29 cellular contexts compared by ENCODE assay signal in the genomic region with DNA sequence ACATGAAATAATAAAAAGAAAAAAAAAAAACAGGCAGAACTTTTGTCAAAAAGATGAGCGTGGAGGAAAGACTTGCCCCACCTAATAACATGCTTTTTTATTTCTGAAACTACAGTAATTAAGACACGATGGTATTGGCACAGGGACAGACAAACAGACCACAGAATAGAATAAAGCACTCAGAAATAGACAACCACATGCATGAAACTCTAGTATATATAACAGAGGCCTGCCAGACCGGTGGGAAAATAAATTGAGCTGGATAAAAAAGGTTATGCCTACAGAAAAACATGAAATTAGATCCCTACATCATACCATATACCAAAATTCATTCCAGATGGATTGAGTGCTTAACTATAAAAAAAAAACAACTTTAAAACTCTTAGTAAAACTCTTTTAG.
"Had no signal": no experiment of that assay in that cellular context is flagged by ENCODE, and none has a peak within 500 bp of the region (broad histone marks: within the 10 kb centered on the region; RNA-seq: fewer than 3 reads in every experiment).

No MANE protein-coding gene starts in this region.

- DNase-seq: activated B cell treated with CpG ODN at 0.5 μM for 24 hours; activated CD4-positive, alpha-beta memory T cell treated with anti-CD3 and anti-CD28 coated beads for 36 hours; activated CD4-positive, alpha-beta T cell treated with anti-CD3 and anti-CD28 coated beads for 48 hours; activated CD8-positive, alpha-beta memory T cell treated with anti-CD3 and anti-CD28 coated beads, Interleukin-2, amount 10 ng/mL, durations not matched to agents 7 days and 5 days; activated CD8-positive, alpha-beta memory T cell treated with anti-CD3 and anti-CD28 coated beads, Interleukin-2, amount 50 U/mL, for 4 hours; activated CD8-positive, alpha-beta T cell treated with anti-CD3 and anti-CD28 coated beads, Interleukin-2, amount 10 ng/mL, durations not matched to agents 7 days and 5 days; activated gamma-delta T cell; activated naive CD4-positive, alpha-beta T cell; activated naive CD4-positive, alpha-beta T cell treated with anti-CD3 and anti-CD28 coated beads, Interleukin-2, amount 10 ng/mL, durations not matched to agents 7 days and 5 days; activated naive CD8-positive, alpha-beta T cell treated with anti-CD3 and anti-CD28 coated beads, Interleukin-2, amount 10 ng/mL, durations not matched to agents 7 days and 5 days; activated T-cell treated with anti-CD3 and anti-CD28 coated beads, Interleukin-2, amount 50 U/mL, for 1 hour; activated T-cell treated with anti-CD3 and anti-CD28 coated beads, Interleukin-2, amount 50 U/mL, for 48 hours; amniotic stem cell; anterior cingulate cortex; body of pancreas; caudate nucleus; cortex of kidney; effector CD8-positive, alpha-beta T cell; esophagus squamous epithelium; foreskin fibroblast; head of caudate nucleus; T-helper 1 cell; T-helper 17 cell; T1000; WERI-Rb-1 had no signal

- H3K27me3 ChIP-seq: body of pancreas, esophagus squamous epithelium had no signal

- H3K9me3 ChIP-seq: body of pancreas, esophagus squamous epithelium had no signal

- H3K4me3 ChIP-seq: body of pancreas, esophagus squamous epithelium had no signal

- H3K36me3 ChIP-seq: esophagus squamous epithelium, WERI-Rb-1 had no signal

- H3K9me3 Mint-ChIP-seq: activated B cell treated with CpG ODN at 0.5 μM for 24 hours; activated CD4-positive, alpha-beta memory T cell treated with anti-CD3 and anti-CD28 coated beads for 36 hours; activated naive CD4-positive, alpha-beta T cell treated with anti-CD3 and anti-CD28 coated beads, Interleukin-2, amount 10 ng/mL, durations not matched to agents 7 days and 5 days; activated naive CD4-positive, alpha-beta T cell treated with anti-CD3 and anti-CD28 coated beads, Interleukin-2, amount 50 U/mL, for 72 hours; activated naive CD8-positive, alpha-beta T cell treated with anti-CD3 and anti-CD28 coated beads, Interleukin-2, amount 10 ng/mL, durations not matched to agents 7 days and 5 days; activated T-helper 1 cell treated with anti-CD3 and anti-CD28 coated beads, Interleukin-12 subunit alpha, Interleukin-12 subunit beta, Interleukin-2, Interleukin-4 antibody, amounts not matched to agents 30 ng/mL and 10 ng/mL and 1 ng/mL, durations not matched to agents 14 hours and 24 hours and 36 hours; activated T-helper 2 cell treated with anti-CD3 and anti-CD28 coated beads, Interferon-gamma antibody, Interleukin-2, Interleukin-4, amounts not matched to agents 10 μg/mL and 5 μg/mL and 100 μg/mL, durations not matched to agents 14 hours and 24 hours and 36 hours; T-helper 2 cell treated with Interferon-gamma antibody and Interleukin-4, amounts not matched to agents 5 μg/mL and 100 μg/mL, for 36 hours had no signal

- H3K27ac Mint-ChIP-seq: activated B cell treated with CpG ODN at 0.5 μM for 24 hours; activated CD4-positive, alpha-beta memory T cell treated with anti-CD3 and anti-CD28 coated beads for 36 hours; activated CD8-positive, alpha-beta memory T cell treated with anti-CD3 and anti-CD28 coated beads, Interleukin-2, amount 10 ng/mL, durations not matched to agents 7 days and 5 days; activated CD8-positive, alpha-beta T cell treated with anti-CD3 and anti-CD28 coated beads, Interleukin-2, amount 10 ng/mL, durations not matched to agents 7 days and 5 days; activated naive CD4-positive, alpha-beta T cell treated with anti-CD3 and anti-CD28 coated beads, Interleukin-2, amount 10 ng/mL, durations not matched to agents 7 days and 5 days; activated naive CD4-positive, alpha-beta T cell treated with anti-CD3 and anti-CD28 coated beads, Interleukin-2, amount 50 U/mL, for 72 hours; activated naive CD8-positive, alpha-beta T cell treated with anti-CD3 and anti-CD28 coated beads, Interleukin-2, amount 10 ng/mL, durations not matched to agents 7 days and 5 days; activated T-helper 1 cell treated with anti-CD3 and anti-CD28 coated beads, Interleukin-12 subunit alpha, Interleukin-12 subunit beta, Interleukin-2, Interleukin-4 antibody, amounts not matched to agents 30 ng/mL and 10 ng/mL and 1 ng/mL, durations not matched to agents 14 hours and 24 hours and 36 hours; activated T-helper 2 cell treated with anti-CD3 and anti-CD28 coated beads, Interferon-gamma antibody, Interleukin-2, Interleukin-4, amounts not matched to agents 10 μg/mL and 5 μg/mL and 100 μg/mL, durations not matched to agents 14 hours and 24 hours and 36 hours; T-helper 17 cell; T-helper 2 cell treated with Interferon-gamma antibody and Interleukin-4, amounts not matched to agents 5 μg/mL and 100 μg/mL, for 36 hours had no signal

- H3K4me1 Mint-ChIP-seq: activated B cell treated with CpG ODN at 0.5 μM for 24 hours; activated CD8-positive, alpha-beta memory T cell treated with anti-CD3 and anti-CD28 coated beads, Interleukin-2, amount 10 ng/mL, durations not matched to agents 7 days and 5 days; activated naive CD4-positive, alpha-beta T cell treated with anti-CD3 and anti-CD28 coated beads, Interleukin-2, amount 10 ng/mL, durations not matched to agents 7 days and 5 days; activated naive CD8-positive, alpha-beta T cell treated with anti-CD3 and anti-CD28 coated beads, Interleukin-2, amount 10 ng/mL, durations not matched to agents 7 days and 5 days; T-helper 17 cell had no signal

- H3K27me3 Mint-ChIP-seq: activated B cell treated with CpG ODN at 0.5 μM for 24 hours had no signal

- H3K36me3 Mint-ChIP-seq: activated CD4-positive, alpha-beta memory T cell treated with anti-CD3 and anti-CD28 coated beads for 36 hours; activated CD8-positive, alpha-beta memory T cell treated with anti-CD3 and anti-CD28 coated beads, Interleukin-2, amount 10 ng/mL, durations not matched to agents 7 days and 5 days; activated naive CD4-positive, alpha-beta T cell treated with anti-CD3 and anti-CD28 coated beads, Interleukin-2, amount 10 ng/mL, durations not matched to agents 7 days and 5 days; activated naive CD4-positive, alpha-beta T cell treated with anti-CD3 and anti-CD28 coated beads, Interleukin-2, amount 50 U/mL, for 72 hours; activated naive CD8-positive, alpha-beta T cell treated with anti-CD3 and anti-CD28 coated beads, Interleukin-2, amount 10 ng/mL, durations not matched to agents 7 days and 5 days had no signal

- H3K4me3 Mint-ChIP-seq: activated B cell treated with CpG ODN at 0.5 μM for 24 hours; activated CD4-positive, alpha-beta memory T cell treated with anti-CD3 and anti-CD28 coated beads for 36 hours; activated CD8-positive, alpha-beta memory T cell treated with anti-CD3 and anti-CD28 coated beads, Interleukin-2, amount 10 ng/mL, durations not matched to agents 7 days and 5 days; activated CD8-positive, alpha-beta T cell treated with anti-CD3 and anti-CD28 coated beads, Interleukin-2, amount 10 ng/mL, durations not matched to agents 7 days and 5 days; activated naive CD4-positive, alpha-beta T cell treated with anti-CD3 and anti-CD28 coated beads, Interleukin-2, amount 10 ng/mL, durations not matched to agents 7 days and 5 days; activated naive CD8-positive, alpha-beta T cell treated with anti-CD3 and anti-CD28 coated beads, Interleukin-2, amount 10 ng/mL, durations not matched to agents 7 days and 5 days; activated T-helper 1 cell treated with anti-CD3 and anti-CD28 coated beads, Interleukin-12 subunit alpha, Interleukin-12 subunit beta, Interleukin-2, Interleukin-4 antibody, amounts not matched to agents 30 ng/mL and 10 ng/mL and 1 ng/mL, durations not matched to agents 14 hours and 24 hours and 36 hours; T-helper 17 cell; T-helper 2 cell treated with Interferon-gamma antibody and Interleukin-4, amounts not matched to agents 5 μg/mL and 100 μg/mL, for 36 hours had no signal

- H3K4me1 ChIP-seq: body of pancreas had no signal
